27 cellular contexts compared by ENCODE assay signal in the genomic region with DNA sequence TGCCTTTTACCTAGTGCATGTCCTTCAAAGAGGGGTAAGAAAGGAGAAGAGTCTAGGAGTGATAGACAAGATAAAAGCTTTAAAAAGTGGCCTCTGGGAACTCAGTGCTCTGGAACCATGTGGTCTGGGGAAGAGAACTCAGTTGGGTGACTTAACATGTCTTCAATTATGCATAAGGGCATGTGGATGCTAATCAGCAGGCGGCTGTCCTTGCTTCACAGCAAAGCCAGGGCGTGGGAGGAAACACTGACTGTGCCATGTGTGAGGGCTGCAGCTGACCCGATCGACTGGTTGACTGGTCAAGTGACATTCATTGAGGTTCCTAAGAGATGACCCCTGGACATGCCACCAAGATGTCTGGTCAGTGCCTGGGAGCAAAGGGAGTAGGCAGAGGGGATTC.
"Had no signal": no experiment of that assay in that cellular context is flagged by ENCODE, and none has a peak within 500 bp of the region (broad histone marks: within the 10 kb centered on the region; RNA-seq: fewer than 3 reads in every experiment).

No MANE protein-coding gene starts in this region.

- H3K27ac ChIP-seq: adrenal gland, body of pancreas, coronary artery, dorsolateral prefrontal cortex, esophagus squamous epithelium, gastroesophageal sphincter, heart right ventricle had no signal

- H3K36me3 ChIP-seq: adrenal gland, esophagus squamous epithelium, gastroesophageal sphincter, heart right ventricle had no signal

- DNase-seq: activated CD4-positive, alpha-beta memory T cell treated with anti-CD3 and anti-CD28 coated beads for 36 hours; activated CD4-positive, alpha-beta T cell treated with anti-CD3 and anti-CD28 coated beads for 36 hours; activated CD4-positive, alpha-beta T cell treated with anti-CD3 and anti-CD28 coated beads, Interleukin-2, amount 10 ng/mL, durations not matched to agents 24 days and 14 days; activated CD4-positive, CD25-positive, alpha-beta regulatory T cell; activated CD4-positive, CD25-positive, alpha-beta regulatory T cell treated with anti-CD3 and anti-CD28 coated beads, Interleukin-2, amount 50 U/mL, for 72 hours; activated CD8-positive, alpha-beta memory T cell treated with anti-CD3 and anti-CD28 coated beads, Interleukin-2, amount 10 ng/mL, durations not matched to agents 7 days and 5 days; activated CD8-positive, alpha-beta memory T cell treated with anti-CD3 and anti-CD28 coated beads, Interleukin-2, amount 50 U/mL, for 4 hours; activated CD8-positive, alpha-beta T cell treated with anti-CD3 and anti-CD28 coated beads, Interleukin-2, amount 10 ng/mL, durations not matched to agents 7 days and 5 days; activated effector memory CD4-positive, alpha-beta T cell treated with anti-CD3 and anti-CD28 coated beads, Interleukin-2, amount 50 U/mL, for 16 hours; activated naive CD4-positive, alpha-beta T cell treated with anti-CD3 and anti-CD28 coated beads for 36 hours; activated naive CD8-positive, alpha-beta T cell treated with anti-CD3 and anti-CD28 coated beads for 36 hours; activated naive CD8-positive, alpha-beta T cell treated with anti-CD3 and anti-CD28 coated beads, Interleukin-2, amount 50 U/mL, for 24 hours; activated T-cell treated with anti-CD3 and anti-CD28 coated beads, Interleukin-2, amount 50 U/mL, for 1 hour; activated T-cell treated with anti-CD3 and anti-CD28 coated beads, Interleukin-2, amount 50 U/mL, for 48 hours; adrenal gland; amygdala; aorta; body of pancreas; dorsolateral prefrontal cortex; effector memory CD4-positive, alpha-beta T cell; endodermal cell; esophagus squamous epithelium; foreskin melanocyte; heart right ventricle; T-helper 2 cell had no signal

- H3K9me3 ChIP-seq: adrenal gland, body of pancreas, esophagus squamous epithelium, gastroesophageal sphincter, heart right ventricle had no signal

- ATAC-seq: activated CD4-positive, alpha-beta T cell treated with anti-CD3 and anti-CD28 coated beads for 36 hours; activated CD8-positive, alpha-beta memory T cell treated with anti-CD3 and anti-CD28 coated beads, Interleukin-2, amount 10 ng/mL, durations not matched to agents 7 days and 5 days; activated CD8-positive, alpha-beta T cell treated with anti-CD3 and anti-CD28 coated beads, Interleukin-2, amount 10 ng/mL, durations not matched to agents 7 days and 5 days; activated naive CD8-positive, alpha-beta T cell treated with anti-CD3 and anti-CD28 coated beads, Interleukin-2, amount 50 U/mL, for 24 hours; body of pancreas; gastroesophageal sphincter; heart right ventricle had no signal

- H3K4me1 ChIP-seq: adrenal gland, body of pancreas, esophagus squamous epithelium, gastroesophageal sphincter, heart right ventricle had no signal

- H3K4me3 ChIP-seq: adrenal gland, body of pancreas, coronary artery, dorsolateral prefrontal cortex, esophagus squamous epithelium, gastroesophageal sphincter, heart right ventricle had no signal

- H3K27me3 ChIP-seq: body of pancreas had no signal
